ENCODE assay signal across 14 cellular contexts in the genomic region with DNA sequence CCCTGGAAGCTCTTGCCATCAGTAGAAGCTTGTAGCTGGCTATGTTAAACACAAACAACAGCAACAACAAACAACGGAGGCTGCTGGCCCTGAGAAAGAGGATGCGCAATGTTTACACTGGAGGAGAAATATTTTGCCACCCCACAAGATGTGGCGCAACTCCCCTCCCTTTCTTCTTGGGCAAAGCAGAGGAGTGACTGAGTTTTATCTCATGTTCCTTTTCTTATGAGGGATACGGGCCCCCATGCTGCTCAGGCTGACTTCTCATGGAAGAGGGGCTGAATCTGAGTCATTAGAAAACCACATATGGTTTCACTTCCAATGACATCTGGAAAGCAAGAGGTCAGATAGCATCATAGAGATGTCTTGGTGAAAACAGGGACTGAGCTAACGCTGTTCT.
DNase-seq lines count a peak whose midpoint lies in the region; ATAC-seq and TF ChIP-seq lines count a peak whose summit lies in the region.
"Had no signal": no experiment of that assay in that cellular context is flagged by ENCODE, and none has a peak within 500 bp of the region (broad histone marks: within the 10 kb centered on the region; RNA-seq: fewer than 3 reads in every experiment).

No MANE protein-coding gene starts in this region.

- H3K4me3 Mint-ChIP-seq in chondrocyte (ENCODE audit: unreplicated experiment): peak overlapping the region; percentile 11
- H3K4me3 Mint-ChIP-seq in neural crest cell: no peak overlapping the region
- H3K4me3 Mint-ChIP-seq: memory B cell had no signal

- in situ Hi-C loops in G401 (cut with HindIII; ENCODE audit: low sequenced_read_pairs): no loop called here

- H3K9me3 Mint-ChIP-seq in chondrocyte (ENCODE audit: low read depth) (no peaks in the 10 kb centered on the region), neural crest cell (no peaks in the 10 kb centered on the region)
- H3K9me3 Mint-ChIP-seq: activated T-helper 2 cell treated with anti-CD3 and anti-CD28 coated beads, Interferon-gamma antibody, Interleukin-2, Interleukin-4, amounts not matched to agents 10 μg/mL and 5 μg/mL and 100 μg/mL, durations not matched to agents 14 hours and 24 hours and 36 hours; memory B cell had no signal

- DNase-seq in Daoy (ENCODE audit: low read depth): peak; percentile 60
- DNase-seq in NOMO-1 treated with dmso at 0.1 percent for 144 hours (lab: John Stamatoyannopoulos, UW; ENCODE audit: unreplicated experiment): peak; percentile 69
- DNase-seq in chondrocyte (ENCODE audit: low spot score): no peak
- no peak for DNase-seq in neural crest cell (ENCODE audit: low read depth, low spot score)
- DNase-seq in G401 (ENCODE audit: low spot score): no peak
- DNase-seq in iPS-NIHi7 (ENCODE audit: extremely low spot score): no peak
- DNase-seq: BE2C, colonic mucosa, heart left ventricle, KBM-7 had no signal

- ATAC-seq in HG03045 (IDR thresholded peaks at IDR 0.05; ENCODE audit: unreplicated experiment) (no peak), HG03442 (IDR thresholded peaks at IDR 0.05; ENCODE audit: unreplicated experiment) (no peak)

- H3K4me1 Mint-ChIP-seq in chondrocyte (ENCODE audit: low read depth): peaks cover 49% of the 10 kb centered on the region
- peaks cover 24% of the 10 kb centered on the region for H3K4me1 Mint-ChIP-seq in neural crest cell
- H3K4me1 Mint-ChIP-seq: memory B cell had no signal

- H3K36me3 Mint-ChIP-seq in chondrocyte (ENCODE audit: low read depth) (no peaks in the 10 kb centered on the region), neural crest cell (ENCODE audit: low read depth) (peaks cover 3% of the 10 kb centered on the region)
- H3K36me3 Mint-ChIP-seq: memory B cell had no signal

- no peak for TF ChIP-seq CTCF in chondrocyte (IDR thresholded peaks at IDR 0.05)
- TF ChIP-seq CTCF in neural crest cell (conservative IDR thresholded peaks at IDR 0.05): no peak

- H3K27me3 Mint-ChIP-seq in chondrocyte (ENCODE audit: low read depth) (no peaks in the 10 kb centered on the region), neural crest cell (ENCODE audit: low read depth) (peaks cover 75% of the 10 kb centered on the region)

- H3K27ac Mint-ChIP-seq in chondrocyte (ENCODE audit: unreplicated experiment) (peak overlapping the region; percentile 91), neural crest cell (ENCODE audit: unreplicated experiment) (peak overlapping the region; percentile 57)
- H3K27ac Mint-ChIP-seq: activated T-helper 2 cell treated with anti-CD3 and anti-CD28 coated beads, Interferon-gamma antibody, Interleukin-2, Interleukin-4, amounts not matched to agents 10 μg/mL and 5 μg/mL and 100 μg/mL, durations not matched to agents 14 hours and 24 hours and 36 hours; memory B cell had no signal

Comparison
In these comparisons a context has a peak if more than half of its experiments do, and no peak if none do; other contexts are left out.
1. DNase-seq: peak in Daoy (single experiment) and NOMO-1 treated with dmso at 0.1 percent for 144 hours (single experiment); none in chondrocyte (single experiment), neural crest cell (single experiment), G401 (single experiment) and iPS-NIHi7 (single experiment).